Comparison of ENCODE assay signal across 2 cellular contexts in genomic region chr20:33203444-33203843, GRCh38.
TF ChIP-seq lines count a peak whose summit lies in the region.

No MANE protein-coding gene starts in this region.

TF ChIP-seq in A549, 52 proteins besides CTCF, POLR2A, EP300 and RAD21:
- TF ChIP-seq EHF (CRISPR knock-in tag; IDR thresholded peaks at IDR 0.05) (no peak), MAFK (IDR thresholded peaks at IDR 0.05; ENCODE audit: partially characterized antibody) (peak; percentile 30)

TF ChIP-seq in K562, 482 proteins besides CTCF, POLR2A, EP300 and RAD21:
- TF ChIP-seq IRF2 (CRISPR knock-in tag; IDR thresholded peaks at IDR 0.05) (no peak), E2F8 (IDR thresholded peaks at IDR 0.05; ENCODE audit: low read depth, partially characterized antibody) (no peak), ZNF316 (IDR thresholded peaks at IDR 0.05) (peak; percentile 57)
